Comparison of ENCODE assay signal across 1 cellular context in genomic region chr10:12934777-12935176, GRCh38.
TF ChIP-seq lines count a peak whose summit lies in the region.

No MANE protein-coding gene starts in this region.

TF ChIP-seq in HCT116, 20 proteins besides CTCF, POLR2A, EP300 and RAD21 (continued from another document):
- TF ChIP-seq REST (IDR thresholded peaks at IDR 0.05; ENCODE audit: low read depth), result no peak
- TF ChIP-seq ATF3 (IDR thresholded peaks at IDR 0.05), result no peak
- TF ChIP-seq CBX3 (IDR thresholded peaks at IDR 0.05; ENCODE audit: low read depth), result no peak
- no peak for TF ChIP-seq ELF1 (IDR thresholded peaks at IDR 0.05; ENCODE audit: borderline replicate concordance, low read depth)
- peak; percentile 71 for TF ChIP-seq CEBPB (IDR thresholded peaks at IDR 0.05; ENCODE audit: low read depth)
- TF ChIP-seq MAX (IDR thresholded peaks at IDR 0.05), result no peak
TF ChIP-seq in HCT116: peak in this region for 1.
